ENCODE assay signal across 12 cellular contexts in the genomic region with DNA sequence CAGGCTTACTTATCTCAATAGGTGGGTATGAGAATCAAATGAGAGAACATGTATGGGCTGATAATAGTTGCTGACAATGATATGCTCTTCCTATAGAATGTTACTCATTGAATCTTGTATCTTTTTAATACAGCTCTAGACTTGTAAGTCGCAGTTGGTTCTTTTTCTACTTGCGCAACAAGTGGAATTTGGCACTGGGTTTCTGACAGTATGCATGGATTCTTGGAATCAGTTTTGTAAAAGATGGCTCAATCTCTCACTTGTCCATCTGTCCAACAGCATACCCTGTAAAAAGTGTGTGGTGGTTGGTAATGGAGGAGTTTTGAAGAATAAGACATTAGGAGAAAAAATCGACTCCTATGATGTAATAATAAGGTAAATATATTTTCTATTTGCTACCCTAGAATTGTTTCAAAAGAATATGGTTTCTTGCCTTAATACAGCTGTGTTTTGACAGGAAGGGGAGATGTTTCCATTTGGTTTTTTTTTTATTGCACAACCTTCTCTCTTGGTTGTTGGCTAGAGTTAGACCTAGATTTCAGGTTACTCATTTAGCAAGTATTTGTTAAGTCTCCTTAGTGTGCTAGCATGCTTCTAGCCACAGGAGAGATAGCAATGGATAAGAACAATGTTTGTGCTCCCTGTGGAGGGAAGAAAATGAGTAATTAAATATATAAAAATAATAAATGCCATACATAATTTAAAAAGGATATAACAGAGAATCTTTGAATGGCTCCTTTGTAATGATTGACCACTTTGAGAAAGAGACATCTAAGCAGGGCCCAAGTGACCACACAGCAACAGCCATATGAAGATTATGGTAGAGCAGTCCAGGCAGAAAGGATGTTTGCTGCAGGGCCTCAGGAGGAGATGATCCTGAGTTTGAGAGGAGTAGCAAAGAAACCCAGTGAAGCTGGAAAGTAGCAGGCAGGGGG. TPM values are rescaled to one million over a fixed set of nuclear protein-coding genes. Genes with fewer than 3 reads are reported as not detected.
DNase-seq lines count a peak whose midpoint lies in the region; TF ChIP-seq lines count a peak whose summit lies in the region.
"Had no signal": no experiment of that assay in that cellular context is flagged by ENCODE, and none has a peak within 500 bp of the region (broad histone marks: within the 10 kb centered on the region; RNA-seq: fewer than 3 reads in every experiment).

No MANE protein-coding gene starts in this region.

- no peaks in the 10 kb centered on the region for H3K27me3 Mint-ChIP-seq in H9 (ENCODE audit: low read depth)

- no peaks in the 10 kb centered on the region for H3K79me2 ChIP-seq in H9 (ENCODE audit: insufficient read depth, low read length)

- no peak overlapping the region for H2BK5ac ChIP-seq in H9 (ENCODE audit: insufficient read length, low read length)

- no peak for TF ChIP-seq POLR2A in prostate gland (IDR thresholded peaks at IDR 0.05)

- no peak overlapping the region for H4K8ac ChIP-seq in H9 (replicated peaks; ENCODE audit: insufficient read length, low read depth, low read length)

- H3K4ac ChIP-seq in H9 (ENCODE audit: low read depth, low read length): no peak overlapping the region

- H3K23me2 ChIP-seq in H9 (ENCODE audit: insufficient read length, low read depth, low read length, poor library complexity, severe bottlenecking): no peaks in the 10 kb centered on the region

- H3K4me1 ChIP-seq in prostate gland (replicated peaks): no peaks in the 10 kb centered on the region
- H3K4me1 ChIP-seq in H9 (ENCODE audit: insufficient read depth, low read length): no peaks in the 10 kb centered on the region

- no peaks in the 10 kb centered on the region for H3K9me3 Mint-ChIP-seq in H9
- H3K9me3 Mint-ChIP-seq: effector memory CD8-positive, alpha-beta T cell had no signal

- H3T11ph ChIP-seq in H9 (ENCODE audit: low read length): no peak overlapping the region

- no peaks in the 10 kb centered on the region for H3K27me3 ChIP-seq in prostate gland (replicated peaks; ENCODE audit: insufficient read depth)
- no peaks in the 10 kb centered on the region for H3K27me3 ChIP-seq in H9 (ENCODE audit: insufficient read depth, low read length)

- no peak overlapping the region for H2BK120ac ChIP-seq in H9 (ENCODE audit: low read depth, low read length, poor library complexity, severe bottlenecking)

- no peak overlapping the region for H2BK12ac ChIP-seq in H9 (ENCODE audit: insufficient read length, low read depth, low read length)

- no peak overlapping the region for H3K9ac ChIP-seq in H9 (ENCODE audit: extremely low read depth, insufficient read length, low read length)

- H2BK20ac ChIP-seq in H9 (ENCODE audit: low read depth, low read length, poor library complexity, severe bottlenecking): no peak overlapping the region

- no peak overlapping the region for H3K56ac ChIP-seq in H9 (ENCODE audit: insufficient read length, low read depth, low read length)

- peak; percentile 80 for DNase-seq in EL
- peak; percentile 83 for DNase-seq in RPMI7951 (ENCODE audit: low read depth)
- peak; percentile 84 for DNase-seq in fibroblast of mammary gland (ENCODE audit: low read depth)
- no peak for DNase-seq in prostate gland (ENCODE audit: low spot score)
- DNase-seq in hypothalamus (lab: John Stamatoyannopoulos, UW): no peak
- no peak for DNase-seq in posterior cingulate gyrus
- no peak for DNase-seq in H9
- no peak for DNase-seq in activated CD4-positive, alpha-beta T cell treated with anti-CD3 and anti-CD28 coated beads for 48 hours
- DNase-seq: DMS53; effector memory CD8-positive, alpha-beta T cell; NCI-H187 had no signal

- intact Hi-C loops in prostate gland (cut with DNase I) (no loop called here), posterior cingulate gyrus (cut with DNase I) (loop anchor here (5.0 kb wide), 1 partner anchor 53 kb away; no protein-coding TSS in a partner anchor)

- no peaks in the 10 kb centered on the region; a peak in 2 of 7 replicates for H3K36me3 Mint-ChIP-seq in H9 (ENCODE audit: insufficient read depth in 1 of 3, low read depth in 3 of 3)

- no peaks in the 10 kb centered on the region for H4K20me1 ChIP-seq in H9 (ENCODE audit: control insufficient read depth, insufficient read depth, insufficient read length)

- no peaks in the 10 kb centered on the region for H3K36me3 ChIP-seq in prostate gland

- WGBS in prostate gland: 74% methylated on average over 3 of the region's 3 CpGs
- WGBS in H9 (ENCODE audit: extremely low coverage, insufficient read length, low lambda C conversion rate): no CpG with 5 or more reads among the region's 3 CpGs

- no peak overlapping the region for H2BK15ac ChIP-seq in H9 (ENCODE audit: low read depth, low read length)

- TF ChIP-seq CTCF in fibroblast of mammary gland (conservative IDR thresholded peaks at IDR 0.05; ENCODE audit: control insufficient read depth, insufficient read depth, low read depth, low read length) (no peak), prostate gland (IDR thresholded peaks at IDR 0.05) (no peak), H9 (conservative IDR thresholded peaks at IDR 0.05) (no peak)

- H2AFZ ChIP-seq in H9 (ENCODE audit: low read length): no peak overlapping the region

- no peak overlapping the region for H3K14ac ChIP-seq in H9 (ENCODE audit: insufficient read depth, low read length)

- H3K4me3 ChIP-seq in fibroblast of mammary gland (ENCODE audit: control insufficient read depth, low read depth, low read length) (no peak overlapping the region), prostate gland (no peak overlapping the region)
- H3K4me3 ChIP-seq: SK-N-MC had no signal

- no peak overlapping the region for H3K23ac ChIP-seq in H9 (ENCODE audit: insufficient read length, low read depth, low read length)

- no peak overlapping the region for H4K5ac ChIP-seq in H9 (ENCODE audit: insufficient read length, low read depth, low read length)

- no peak overlapping the region for H3K4me2 ChIP-seq in H9 (ENCODE audit: insufficient read depth, insufficient read length, low read length)

- no peaks in the 10 kb centered on the region for H3K4me1 Mint-ChIP-seq in H9

- H3K27ac ChIP-seq in prostate gland: peak overlapping the region; percentile 3 to 61
- H3K27ac ChIP-seq in H9 (ENCODE audit: insufficient read length, low read depth, low read length): no peak overlapping the region
- H3K27ac ChIP-seq: SK-N-MC had no signal

- H4K91ac ChIP-seq in H9 (ENCODE audit: insufficient read length, low read depth, low read length): no peak overlapping the region

- no peaks in the 10 kb centered on the region for H3K9me3 ChIP-seq in prostate gland
- no peaks in the 10 kb centered on the region for H3K9me3 ChIP-seq in H9 (ENCODE audit: control insufficient read depth, low read depth, low read length)

- H3K4me3 Mint-ChIP-seq in H9: no peak overlapping the region
- H3K4me3 Mint-ChIP-seq: effector memory CD8-positive, alpha-beta T cell had no signal

- H3K27ac Mint-ChIP-seq in H9: no peak overlapping the region; a peak in 1 of 7 replicates
- H3K27ac Mint-ChIP-seq: effector memory CD8-positive, alpha-beta T cell had no signal

- no peak overlapping the region for H2AK5ac ChIP-seq in H9 (ENCODE audit: insufficient read length, low read length)

- H3K18ac ChIP-seq in H9 (ENCODE audit: insufficient read length, low read depth, low read length): no peak overlapping the region

- H3K79me1 ChIP-seq in H9 (ENCODE audit: insufficient read depth, low read depth, low read length, poor library complexity, severe bottlenecking): no peaks in the 10 kb centered on the region

RNA-seq across cellular contexts. Expression of a gene that starts 21.8 kb away (rescaled TPM):
- 8.6 and 10.5 TPM in 2 replicates for total RNA-seq in RPMI7951 (2014; rRNA removed; shearing (Covaris generic))
- 10 to 100 TPM in 1 of 2 donors, 1 to 10 TPM in 1; 7.1 to 10.6 TPM for total RNA-seq in prostate gland
- total RNA-seq in H9 (2021): 4.7 and 6.4 TPM in 2 replicates

Comparison
In these comparisons a context has a peak if more than half of its experiments do, and no peak if none do; other contexts are left out.
1. DNase-seq: peak in EL (single experiment), RPMI7951 (single experiment) and fibroblast of mammary gland (single experiment); none in prostate gland (single experiment), hypothalamus (0 of 51), posterior cingulate gyrus (0 of 10), H9 (single experiment) and activated CD4-positive, alpha-beta T cell treated with anti-CD3 and anti-CD28 coated beads for 48 hours (single experiment).